ENCODE assay signal across 1 cellular context in genomic region chr18:67516432-67517223, GRCh38.
TF ChIP-seq lines count a peak whose summit lies in the region.

TSS of gene DSEL (minus strand) at chr18:67516720. CDS start at chr18:67514608, 2,112 bp downstream.

TF ChIP-seq in HepG2, 621 proteins besides CTCF, POLR2A, EP300 and RAD21 (continued from another document and continues in another):
- TF ChIP-seq ZNF362 (CRISPR knock-in tag; IDR thresholded peaks at IDR 0.05; ENCODE audit: borderline replicate concordance) (no peak), ZNF670 (CRISPR knock-in tag; IDR thresholded peaks at IDR 0.05; ENCODE audit: borderline replicate concordance) (no peak; the same call in 1 of the 2 replicates), POLR2AphosphoS5 (IDR thresholded peaks at IDR 0.05; ENCODE audit: low read depth, low read length) (no peak), ZBTB7B (CRISPR knock-in tag; IDR thresholded peaks at IDR 0.05) (no peak), MXD4 (CRISPR knock-in tag; IDR thresholded peaks at IDR 0.05) (no peak), ZNF687 (CRISPR knock-in tag; IDR thresholded peaks at IDR 0.05) (peak; percentile 83), GATAD1 (CRISPR knock-in tag; IDR thresholded peaks at IDR 0.05) (no peak), ZHX2 (IDR thresholded peaks at IDR 0.05; ENCODE audit: low read depth) (no peak), ZHX2 (CRISPR knock-in tag; IDR thresholded peaks at IDR 0.05; ENCODE audit: borderline replicate concordance) (no peak), ZNF564 (CRISPR knock-in tag; IDR thresholded peaks at IDR 0.05) (peak; percentile 51; the same call in 1 of the 2 replicates), ZFP90 (CRISPR knock-in tag; IDR thresholded peaks at IDR 0.05; ENCODE audit: borderline replicate concordance) (no peak), ZFP91 (CRISPR knock-in tag; IDR thresholded peaks at IDR 0.05; ENCODE audit: borderline replicate concordance) (peak; percentile 21; the same call in 1 of the 2 replicates), PRPF4 (IDR thresholded peaks at IDR 0.05; ENCODE audit: low read depth, low read length, poor library complexity, severe bottlenecking) (no peak), REST (IDR thresholded peaks at IDR 0.05; ENCODE audit: borderline replicate concordance in 1 of 2, low read depth in 1 of 2, low read length in 2 of 2) (no peak), NFKB2 (CRISPR knock-in tag; IDR thresholded peaks at IDR 0.05; ENCODE audit: borderline replicate concordance) (no peak), ZNF335 (CRISPR knock-in tag; IDR thresholded peaks at IDR 0.05) (no peak), SRSF4 (IDR thresholded peaks at IDR 0.05; ENCODE audit: low read depth, low read length, poor library complexity, severe bottlenecking) (no peak), AHDC1 (CRISPR knock-in tag; IDR thresholded peaks at IDR 0.05; ENCODE audit: borderline replicate concordance) (no peak), ZNF609 (CRISPR knock-in tag; IDR thresholded peaks at IDR 0.05; ENCODE audit: borderline replicate concordance) (no peak)
